In genomic region chr9:129561594-129562281, GRCh38 we compare ENCODE assay signal across 14 cellular contexts. TPM values are rescaled to one million over a fixed set of nuclear protein-coding genes. Genes with fewer than 3 reads are reported as not detected.
DNase-seq lines count a peak whose midpoint lies in the region; ATAC-seq and TF ChIP-seq lines count a peak whose summit lies in the region.
"Had no signal": no experiment of that assay in that cellular context is flagged by ENCODE, and none has a peak within 500 bp of the region (broad histone marks: within the 10 kb centered on the region; RNA-seq: fewer than 3 reads in every experiment).

No MANE protein-coding gene starts in this region.

- H2BK15ac ChIP-seq in mesendoderm (replicated peaks; ENCODE audit: low read depth): no peak overlapping the region

- H3K36me3 ChIP-seq in HUES6 (ENCODE audit: control insufficient read depth, insufficient read depth, low read length): no peaks in the 10 kb centered on the region
- no peaks in the 10 kb centered on the region for H3K36me3 ChIP-seq in mesendoderm (ENCODE audit: control insufficient read depth, insufficient read depth, low read length)
- H3K36me3 ChIP-seq: tibial nerve had no signal

- H2BK120ac ChIP-seq in mesendoderm (ENCODE audit: low read depth, low read length): no peak overlapping the region

- H3K4me1 Mint-ChIP-seq in brain: peaks cover 72% of the 10 kb centered on the region
- H3K4me1 Mint-ChIP-seq: activated CD4-positive, alpha-beta T cell treated with anti-CD3 and anti-CD28 coated beads, Interleukin-2, amount 10 ng/mL, durations not matched to agents 7 days and 5 days; activated naive CD4-positive, alpha-beta T cell treated with anti-CD3 and anti-CD28 coated beads, Interleukin-2, amount 50 U/mL, for 24 hours; CD4-positive, CD25-positive, alpha-beta regulatory T cell had no signal

- no peaks in the 10 kb centered on the region for H3K36me3 Mint-ChIP-seq in brain
- H3K36me3 Mint-ChIP-seq: activated naive CD4-positive, alpha-beta T cell treated with anti-CD3 and anti-CD28 coated beads, Interleukin-2, amount 50 U/mL, for 24 hours; CD4-positive, CD25-positive, alpha-beta regulatory T cell had no signal

- in situ Hi-C loops in ACHN (cut with HindIII; ENCODE audit: low pct_ligation_motif_present, low pct_unique_long_range_greater_than_20kb, low sequenced_read_pairs): no loop called here

- H3K4me3 ChIP-seq in HUES6 (ENCODE audit: low read depth, low read length) (no peak overlapping the region), mesendoderm (ENCODE audit: low read length) (no peak overlapping the region)
- H3K4me3 ChIP-seq: tibial nerve had no signal

- peaks cover 0 to 7% (median 0%) of the 10 kb centered on the region in 5 experiments for H3K9me3 Mint-ChIP-seq in brain
- H3K9me3 Mint-ChIP-seq: activated CD4-positive, alpha-beta T cell treated with anti-CD3 and anti-CD28 coated beads, Interleukin-2, amount 10 ng/mL, durations not matched to agents 7 days and 5 days; activated naive CD4-positive, alpha-beta T cell treated with anti-CD3 and anti-CD28 coated beads, Interleukin-2, amount 50 U/mL, for 24 hours; CD4-positive, CD25-positive, alpha-beta regulatory T cell had no signal

- no peak overlapping the region for H2BK5ac ChIP-seq in mesendoderm (ENCODE audit: low read length)

- TF ChIP-seq CTCF in brain (conservative IDR thresholded peaks at IDR 0.05): no peak

- no peak overlapping the region for H3K23ac ChIP-seq in mesendoderm (ENCODE audit: low read length)

- no peak overlapping the region for H2AK5ac ChIP-seq in mesendoderm (ENCODE audit: low read length)

- H3K4me2 ChIP-seq in mesendoderm (ENCODE audit: low read length): no peak overlapping the region
- H3K4me2 ChIP-seq: SK-N-SH had no signal

- peak overlapping the region; percentile 76 for H3K56ac ChIP-seq in mesendoderm (ENCODE audit: low read length)

- H3K4ac ChIP-seq in mesendoderm (ENCODE audit: low read depth, low read length): peak overlapping the region; percentile 72

- DNase-seq in ACHN: peak; percentile 67
- DNase-seq in mesendoderm: no peak
- no peak for DNase-seq in 8988T
- no peak for DNase-seq in NOMO-1 (lab: John Stamatoyannopoulos, UW; ENCODE audit: unreplicated experiment in 2 of 2)
- no peak for DNase-seq in epidermal melanocyte (ENCODE audit: insufficient read length, low spot score)
- DNase-seq: activated CD4-positive, alpha-beta T cell treated with anti-CD3 and anti-CD28 coated beads, Interleukin-2, amount 10 ng/mL, durations not matched to agents 7 days and 5 days; CD4-positive, CD25-positive, alpha-beta regulatory T cell; effector memory CD4-positive, alpha-beta T cell; SK-N-SH had no signal

- H3K27ac ChIP-seq in HUES6 (ENCODE audit: low read depth, low read length): no peak overlapping the region
- no peak overlapping the region for H3K27ac ChIP-seq in mesendoderm (ENCODE audit: low read depth, low read length)
- H3K27ac ChIP-seq: tibial nerve had no signal

- ATAC-seq in GM21381 (IDR thresholded peaks at IDR 0.05; ENCODE audit: unreplicated experiment): no peak

- H3K4me1 ChIP-seq in HUES6 (ENCODE audit: control insufficient read depth, insufficient read depth, low read length) (peaks cover 53% of the 10 kb centered on the region), mesendoderm (ENCODE audit: control insufficient read depth, low read depth, low read length) (peaks cover 21% of the 10 kb centered on the region)

- H4K8ac ChIP-seq in mesendoderm (ENCODE audit: low read depth, low read length): no peak overlapping the region

- peak overlapping the region in 1 of 5 experiments; percentile 56 for H3K4me3 Mint-ChIP-seq in brain
- H3K4me3 Mint-ChIP-seq: activated CD4-positive, alpha-beta T cell treated with anti-CD3 and anti-CD28 coated beads, Interleukin-2, amount 10 ng/mL, durations not matched to agents 7 days and 5 days; activated naive CD4-positive, alpha-beta T cell treated with anti-CD3 and anti-CD28 coated beads, Interleukin-2, amount 50 U/mL, for 24 hours; CD4-positive, CD25-positive, alpha-beta regulatory T cell had no signal

- no peak overlapping the region for H4K5ac ChIP-seq in mesendoderm (ENCODE audit: low read length)

- WGBS in mesendoderm (ENCODE audit: extremely low coverage, insufficient coverage, low lambda C conversion rate): no CpG with 5 or more reads among the region's 28 CpGs

- peak overlapping the region; percentile 28 to 97 (median 89) for H3K27ac Mint-ChIP-seq in brain
- H3K27ac Mint-ChIP-seq: activated CD4-positive, alpha-beta T cell treated with anti-CD3 and anti-CD28 coated beads, Interleukin-2, amount 10 ng/mL, durations not matched to agents 7 days and 5 days; activated naive CD4-positive, alpha-beta T cell treated with anti-CD3 and anti-CD28 coated beads, Interleukin-2, amount 50 U/mL, for 24 hours; CD4-positive, CD25-positive, alpha-beta regulatory T cell had no signal

- H3K27me3 ChIP-seq in HUES6 (ENCODE audit: control insufficient read depth, insufficient read depth, low read length) (no peaks in the 10 kb centered on the region), mesendoderm (ENCODE audit: insufficient read depth, low read length, poor library complexity) (no peaks in the 10 kb centered on the region)
- H3K27me3 ChIP-seq: tibial nerve had no signal

- H3K79me1 ChIP-seq in mesendoderm (ENCODE audit: low read length): no peaks in the 10 kb centered on the region

- H3K9ac ChIP-seq in HUES6 (ENCODE audit: low read length) (peak overlapping the region; percentile 25), mesendoderm (ENCODE audit: low read length) (peak overlapping the region; percentile 39)
- H3K9ac ChIP-seq: SK-N-SH had no signal

- H3K27me3 Mint-ChIP-seq in brain: peaks cover 15% of the 10 kb centered on the region
- H3K27me3 Mint-ChIP-seq: activated naive CD4-positive, alpha-beta T cell treated with anti-CD3 and anti-CD28 coated beads, Interleukin-2, amount 50 U/mL, for 24 hours had no signal

- H3K79me2 ChIP-seq in mesendoderm (ENCODE audit: control insufficient read depth, insufficient read depth, low read length): no peaks in the 10 kb centered on the region

- H3K9me3 ChIP-seq in HUES6 (ENCODE audit: control insufficient read depth, insufficient read depth, low read depth, low read length): no peaks in the 10 kb centered on the region
- H3K9me3 ChIP-seq: SK-N-SH, tibial nerve had no signal

- H3K18ac ChIP-seq in mesendoderm (ENCODE audit: low read length): peak overlapping the region; percentile 4

RNA-seq across cellular contexts. Expression of gene C9orf50, which starts 59.2 kb away (rescaled TPM):
- polyA plus RNA-seq in brain (ENCODE audit: insufficient read depth, low read depth, low replicate concordance): 3.5 TPM
- polyA plus RNA-seq in mesendoderm (2013, experiment 1 of 2): not detected
- polyA plus RNA-seq in mesendoderm (2013, experiment 2 of 2): not detected
- polyA plus RNA-seq: CD4-positive, CD25-positive, alpha-beta regulatory T cell had no signal
